Comparison of ENCODE assay signal across 14 cellular contexts in the genomic region with DNA sequence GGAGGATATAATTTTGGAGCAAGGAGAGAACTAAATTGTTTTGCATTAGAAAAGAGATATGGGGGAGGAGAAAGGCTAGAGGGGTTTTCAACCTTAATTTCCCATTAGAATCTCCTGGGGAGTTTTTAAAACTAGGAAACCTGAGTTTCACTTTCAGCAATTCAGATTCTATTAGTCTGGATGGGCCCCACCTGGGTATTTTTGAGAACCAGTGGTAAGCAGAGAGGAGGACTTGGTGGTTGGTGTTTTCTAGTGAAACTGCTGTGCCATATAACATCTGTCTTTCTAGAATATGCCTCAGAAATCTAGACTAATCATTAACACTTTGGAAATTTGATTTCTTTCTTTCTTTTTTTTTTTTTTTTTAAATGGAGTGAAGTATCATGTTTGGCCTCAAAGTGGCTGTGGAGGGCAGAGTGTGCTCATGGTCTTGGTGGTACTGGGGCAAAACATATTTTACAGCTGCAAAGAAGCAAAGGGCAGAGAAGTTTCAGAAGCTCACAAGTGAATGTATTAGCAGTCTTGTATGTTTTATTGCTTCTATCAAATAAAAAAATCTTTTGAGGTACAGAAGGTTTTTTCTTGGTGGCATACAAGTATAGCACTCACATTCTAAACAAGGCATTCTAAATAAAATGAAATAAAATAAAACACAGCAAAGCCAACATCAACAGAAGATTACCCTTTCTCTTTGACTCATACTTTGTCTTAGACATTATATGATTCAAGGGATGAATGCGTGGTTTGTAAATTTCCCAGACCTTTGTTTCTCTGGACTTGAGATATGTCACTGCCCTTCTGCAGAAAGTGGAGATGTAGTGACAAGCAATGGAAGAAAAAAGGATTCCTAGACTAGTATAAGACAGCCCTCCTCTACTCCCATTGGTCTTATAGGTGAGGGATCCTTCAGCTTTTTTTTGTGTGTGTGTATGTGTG. TPM values are rescaled to one million over a fixed set of nuclear protein-coding genes. Genes with fewer than 3 reads are reported as not detected.
DNase-seq lines count a peak whose midpoint lies in the region; ATAC-seq, FAIRE-seq and TF ChIP-seq lines count a peak whose summit lies in the region.
"Had no signal": no experiment of that assay in that cellular context is flagged by ENCODE, and none has a peak within 500 bp of the region (broad histone marks: within the 10 kb centered on the region; RNA-seq: fewer than 3 reads in every experiment).

No MANE protein-coding gene starts in this region.

- H3K36me3 Mint-ChIP-seq in nephron progenitor cell (ENCODE audit: low read depth), result no peaks in the 10 kb centered on the region

- H3K9me3 Mint-ChIP-seq in nephron progenitor cell, result peaks cover 5% of the 10 kb centered on the region
- H3K9me3 Mint-ChIP-seq: CD4-positive, alpha-beta T cell had no signal

- H3K4me1 ChIP-seq in right cardiac atrium (ENCODE audit: control insufficient read depth, insufficient read depth, low read length), result no peaks in the 10 kb centered on the region

- intact Hi-C loops in right cardiac atrium (cut with DNase I), result no loop called here

- H3K4me3 Mint-ChIP-seq in nephron progenitor cell, result no peak overlapping the region
- H3K4me3 Mint-ChIP-seq: CD4-positive, alpha-beta T cell had no signal

- no peaks in the 10 kb centered on the region for H3K36me3 ChIP-seq in bronchial epithelial cell (ENCODE audit: control insufficient read depth, insufficient read depth, low read length)

- 93% methylated on average over 1 of the region's 1 CpG for WGBS in right cardiac atrium

- H3K9me3 ChIP-seq in right cardiac atrium (ENCODE audit: control insufficient read depth, low read length), result no peaks in the 10 kb centered on the region

- H3K27ac ChIP-seq in right cardiac atrium (ENCODE audit: low read length), result no peak overlapping the region
- H3K27ac ChIP-seq: SK-N-MC had no signal

- H3K27ac Mint-ChIP-seq in nephron progenitor cell, result no peak overlapping the region
- H3K27ac Mint-ChIP-seq: CD4-positive, alpha-beta T cell had no signal

- H3K4me3 ChIP-seq in bronchial epithelial cell (ENCODE audit: low read depth, low read length) (no peak overlapping the region), right cardiac atrium (ENCODE audit: low read length) (no peak overlapping the region)
- H3K4me3 ChIP-seq: SK-N-MC had no signal

- peaks cover 38% of the 10 kb centered on the region for H3K4me1 Mint-ChIP-seq in nephron progenitor cell

- no peaks in the 10 kb centered on the region for H3K27me3 Mint-ChIP-seq in nephron progenitor cell (ENCODE audit: low read depth, poor library complexity)

- TF ChIP-seq CTCF in bronchial epithelial cell (IDR thresholded peaks at IDR 0.05; ENCODE audit: insufficient read depth, low read length, severe bottlenecking) (no peak), nephron progenitor cell (IDR thresholded peaks at IDR 0.05) (no peak)

- H3K27me3 ChIP-seq in bronchial epithelial cell (ENCODE audit: control insufficient read depth, insufficient read depth, low read length) (no peaks in the 10 kb centered on the region), right cardiac atrium (ENCODE audit: control insufficient read depth, insufficient read depth) (no peaks in the 10 kb centered on the region)

- no peak for FAIRE-seq in bronchial epithelial cell (lab: Jason Lieb, UNC)
- FAIRE-seq in GM19239 (lab: Jason Lieb, UNC), result no peak
- FAIRE-seq: HepG2 had no signal

- DNase-seq in bronchial epithelial cell (ENCODE audit: low read depth) (peak; percentile 41), right cardiac atrium (no peak), nephron progenitor cell (no peak), epidermal melanocyte (ENCODE audit: insufficient read length, low spot score) (no peak), GM19239 (ENCODE audit: insufficient read length, low spot score) (no peak)
- DNase-seq: amygdala; CD4-positive, alpha-beta T cell; foreskin melanocyte; NCI-H1436 had no signal

- ATAC-seq in GM21390 (IDR thresholded peaks at IDR 0.05; ENCODE audit: unreplicated experiment), result peak; percentile 56
- peak; percentile 46 for ATAC-seq in HG03060 (IDR thresholded peaks at IDR 0.05; ENCODE audit: low read depth, unreplicated experiment)
- ATAC-seq in right cardiac atrium, result no peak
- ATAC-seq: HepG2 had no signal

RNA-seq across cellular contexts. Expression of a gene that starts 22.7 kb away (rescaled TPM):
- total RNA-seq in bronchial epithelial cell (not detected in 2 replicates), right cardiac atrium (not detected)
- polyA plus RNA-seq in right cardiac atrium, result 0.09 TPM
- total RNA-seq: CD4-positive, alpha-beta T cell; dermis microvascular lymphatic vessel endothelial cell had no signal
- polyA plus RNA-seq: HepG2 had no signal

Comparison
In these comparisons a context has a peak if more than half of its experiments do, and no peak if none do; other contexts are left out.
1. ATAC-seq: peak in GM21390 (single experiment) and HG03060 (single experiment); none in right cardiac atrium (0 of 2).